Comparison of ENCODE assay signal across 27 cellular contexts in the genomic region with DNA sequence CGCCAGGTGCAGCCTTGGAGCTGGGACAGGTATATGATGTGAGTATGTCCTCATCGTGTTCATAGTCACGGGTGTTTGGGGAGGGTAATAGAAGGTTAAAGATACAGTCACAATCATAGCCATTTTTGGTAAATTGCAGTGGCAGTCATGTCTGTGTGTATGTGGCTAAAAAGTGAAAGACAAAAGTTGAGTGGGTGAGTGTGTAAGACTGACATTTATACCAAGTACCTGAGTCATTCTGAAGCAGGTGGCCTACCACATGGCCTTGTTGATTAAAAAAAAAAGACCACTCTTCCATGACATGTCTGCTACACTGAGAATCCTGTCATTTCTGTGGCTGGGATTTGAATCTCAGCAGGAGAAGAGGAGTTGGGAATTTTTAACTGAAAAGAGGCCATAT.
"Had no signal": no experiment of that assay in that cellular context is flagged by ENCODE, and none has a peak within 500 bp of the region (broad histone marks: within the 10 kb centered on the region; RNA-seq: fewer than 3 reads in every experiment).

No MANE protein-coding gene starts in this region.

- H3K4me3 ChIP-seq: hepatocyte, left ventricle myocardium inferior, lung, neural progenitor cell, psoas muscle, skin epidermis, suprapubic skin, thoracic aorta, tibial artery, upper lobe of right lung had no signal

- H3K36me3 ChIP-seq: left ventricle myocardium inferior, neural progenitor cell, neutrophil, suprapubic skin, thoracic aorta, tibial artery, upper lobe of right lung had no signal

- H3K36me3 Mint-ChIP-seq: mesothelial cell of epicardium, natural killer cell, neural progenitor cell had no signal

- H3K79me2 ChIP-seq: hepatocyte, parathyroid adenoma had no signal

- H3K9ac ChIP-seq: neural progenitor cell, parathyroid adenoma had no signal

- H3K4me2 ChIP-seq: hepatocyte, neural progenitor cell had no signal

- H3K9me3 Mint-ChIP-seq: natural killer cell had no signal

- H3K4me1 ChIP-seq: left ventricle myocardium inferior, neural progenitor cell, psoas muscle, tibial artery, upper lobe of right lung had no signal

- H3K27me3 ChIP-seq: hepatocyte, neural progenitor cell, neutrophil, suprapubic skin, tibial artery, upper lobe of right lung had no signal

- DNase-seq: islet precursor cell; left ventricle myocardium inferior; mesendoderm; naive B cell; natural killer cell; nephron progenitor cell; occipital lobe; psoas muscle; stimulated activated CD4-positive, alpha-beta T cell treated with anti-CD3 and anti-CD28 coated beads, Interleukin-12 subunit alpha, Interleukin-12 subunit beta, amount 100 ng/mL, for 4 hours; stimulated activated CD4-positive, alpha-beta T cell treated with anti-CD3 and anti-CD28 coated beads, Interleukin-15, amount 100 ng/mL, for 24 hours; stimulated activated CD4-positive, alpha-beta T cell treated with anti-CD3 and anti-CD28 coated beads, Interleukin-2, amount 100 ng/mL, for 24 hours; stimulated activated CD4-positive, alpha-beta T cell treated with anti-CD3 and anti-CD28 coated beads, Interleukin-4, amount 100 ng/mL, for 1 hour; stimulated activated naive CD4-positive, alpha-beta T cell treated with Interleukin-2 at 50 U/mL for 16 hours; tibial artery; trophoblast cell; upper lobe of right lung had no signal

- H3K9me3 ChIP-seq: left ventricle myocardium inferior, neutrophil, psoas muscle, suprapubic skin, thoracic aorta, tibial artery, upper lobe of right lung had no signal

- H3K27ac Mint-ChIP-seq: mesothelial cell of epicardium, natural killer cell, nephron progenitor cell, neural progenitor cell had no signal

- FAIRE-seq: urothelium cell line had no signal

- ATAC-seq: natural killer cell, psoas muscle, sciatic nerve, upper lobe of right lung had no signal

- H2AFZ ChIP-seq: hepatocyte, neural progenitor cell, parathyroid adenoma had no signal

- H3K4me3 Mint-ChIP-seq: mesothelial cell of epicardium, natural killer cell, nephron progenitor cell, neural progenitor cell had no signal

- H3K4me1 Mint-ChIP-seq: mesothelial cell of epicardium, naive B cell, natural killer cell, nephron progenitor cell, neural progenitor cell had no signal

- H3K27ac ChIP-seq: hepatocyte, left ventricle myocardium inferior, neural progenitor cell, neutrophil, parathyroid adenoma, psoas muscle, skin epidermis, suprapubic skin, thoracic aorta, tibial artery, upper lobe of right lung had no signal
